Comparison of ENCODE assay signal across 1 cellular context in the genomic region with DNA sequence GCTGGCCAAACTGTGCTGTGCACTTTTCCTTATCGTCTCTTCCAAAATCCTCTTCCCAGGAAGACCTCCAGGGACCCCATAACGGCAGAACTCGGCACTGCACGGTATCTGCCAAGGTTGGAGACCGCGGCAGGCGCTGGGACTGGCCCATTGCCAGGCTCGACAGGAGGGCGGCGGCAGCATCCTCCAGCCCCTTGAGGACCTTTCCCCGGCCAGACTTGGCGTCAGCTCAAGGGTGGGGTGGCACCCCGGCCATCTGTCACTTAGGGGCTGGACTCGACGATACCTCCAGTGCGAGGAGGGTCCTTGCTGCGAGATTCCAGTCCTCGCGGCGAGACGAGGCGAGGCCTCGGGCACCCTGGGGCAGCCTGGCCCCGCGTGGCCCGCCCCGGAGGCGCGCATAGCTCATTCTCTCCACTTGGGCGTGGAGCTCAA.
TF ChIP-seq lines count a peak whose summit lies in the region.

No MANE protein-coding gene starts in this region.

TF ChIP-seq in HepG2, 621 proteins besides CTCF, POLR2A, EP300 and RAD21 (continued from another document):
- TF ChIP-seq, protein P1, sequence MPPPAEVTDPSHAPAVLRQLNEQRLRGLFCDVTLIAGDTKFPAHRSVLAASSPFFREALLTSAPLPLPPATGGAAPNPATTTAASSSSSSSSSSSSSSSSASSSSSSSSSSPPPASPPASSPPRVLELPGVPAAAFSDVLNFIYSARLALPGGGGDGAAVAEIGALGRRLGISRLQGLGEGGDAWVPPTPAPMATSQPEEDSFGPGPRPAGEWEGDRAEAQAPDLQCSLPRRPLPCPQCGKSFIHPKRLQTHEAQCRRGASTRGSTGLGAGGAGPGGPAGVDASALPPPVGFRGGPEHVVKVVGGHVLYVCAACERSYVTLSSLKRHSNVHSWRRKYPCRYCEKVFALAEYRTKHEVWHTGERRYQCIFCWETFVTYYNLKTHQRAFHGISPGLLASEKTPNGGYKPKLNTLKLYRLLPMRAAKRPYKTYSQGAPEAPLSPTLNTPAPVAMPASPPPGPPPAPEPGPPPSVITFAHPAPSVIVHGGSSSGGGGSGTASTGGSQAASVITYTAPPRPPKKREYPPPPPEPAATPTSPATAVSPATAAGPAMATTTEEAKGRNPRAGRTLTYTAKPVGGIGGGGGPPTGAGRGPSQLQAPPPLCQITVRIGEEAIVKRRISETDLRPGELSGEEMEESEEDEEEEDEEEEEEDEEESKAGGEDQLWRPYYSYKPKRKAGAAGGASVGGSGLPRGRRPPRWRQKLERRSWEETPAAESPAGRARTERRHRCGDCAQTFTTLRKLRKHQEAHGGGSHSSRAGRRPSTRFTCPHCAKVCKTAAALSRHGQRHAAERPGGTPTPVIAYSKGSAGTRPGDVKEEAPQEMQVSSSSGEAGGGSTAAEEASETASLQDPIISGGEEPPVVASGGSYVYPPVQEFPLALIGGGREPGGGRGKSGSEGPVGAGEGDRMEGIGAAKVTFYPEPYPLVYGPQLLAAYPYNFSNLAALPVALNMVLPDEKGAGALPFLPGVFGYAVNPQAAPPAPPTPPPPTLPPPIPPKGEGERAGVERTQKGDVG (CRISPR knock-in tag; IDR thresholded peaks at IDR 0.05; ENCODE audit: borderline replicate concordance), result no peak
- TF ChIP-seq TEAD3 (CRISPR knock-in tag; optimal IDR thresholded peaks at IDR 0.05; ENCODE audit: borderline replicate concordance), result no peak
- no peak for TF ChIP-seq ZFAT (CRISPR knock-in tag; conservative IDR thresholded peaks at IDR 0.05)
- no peak for TF ChIP-seq REPIN1 (CRISPR knock-in tag; IDR thresholded peaks at IDR 0.05; ENCODE audit: borderline replicate concordance, low read depth)
- no peak for TF ChIP-seq ISL2 (CRISPR knock-in tag; IDR thresholded peaks at IDR 0.05)
- TF ChIP-seq DNMT1 (CRISPR knock-in tag; IDR thresholded peaks at IDR 0.05), result peak; percentile 41; the same call in 1 of the 2 replicates
- no peak for TF ChIP-seq ZNF773 (CRISPR knock-in tag; IDR thresholded peaks at IDR 0.05; ENCODE audit: borderline replicate concordance)
- no peak for TF ChIP-seq JARID2 (CRISPR knock-in tag; IDR thresholded peaks at IDR 0.05; ENCODE audit: insufficient replicate concordance)
- TF ChIP-seq ZNF674 (CRISPR knock-in tag; IDR thresholded peaks at IDR 0.05; ENCODE audit: low read depth), result no peak
- TF ChIP-seq IRX3 (CRISPR knock-in tag; IDR thresholded peaks at IDR 0.05; ENCODE audit: borderline replicate concordance, low read depth), result peak; percentile 75; the same call in 1 of the 2 replicates
- TF ChIP-seq, protein P2, sequence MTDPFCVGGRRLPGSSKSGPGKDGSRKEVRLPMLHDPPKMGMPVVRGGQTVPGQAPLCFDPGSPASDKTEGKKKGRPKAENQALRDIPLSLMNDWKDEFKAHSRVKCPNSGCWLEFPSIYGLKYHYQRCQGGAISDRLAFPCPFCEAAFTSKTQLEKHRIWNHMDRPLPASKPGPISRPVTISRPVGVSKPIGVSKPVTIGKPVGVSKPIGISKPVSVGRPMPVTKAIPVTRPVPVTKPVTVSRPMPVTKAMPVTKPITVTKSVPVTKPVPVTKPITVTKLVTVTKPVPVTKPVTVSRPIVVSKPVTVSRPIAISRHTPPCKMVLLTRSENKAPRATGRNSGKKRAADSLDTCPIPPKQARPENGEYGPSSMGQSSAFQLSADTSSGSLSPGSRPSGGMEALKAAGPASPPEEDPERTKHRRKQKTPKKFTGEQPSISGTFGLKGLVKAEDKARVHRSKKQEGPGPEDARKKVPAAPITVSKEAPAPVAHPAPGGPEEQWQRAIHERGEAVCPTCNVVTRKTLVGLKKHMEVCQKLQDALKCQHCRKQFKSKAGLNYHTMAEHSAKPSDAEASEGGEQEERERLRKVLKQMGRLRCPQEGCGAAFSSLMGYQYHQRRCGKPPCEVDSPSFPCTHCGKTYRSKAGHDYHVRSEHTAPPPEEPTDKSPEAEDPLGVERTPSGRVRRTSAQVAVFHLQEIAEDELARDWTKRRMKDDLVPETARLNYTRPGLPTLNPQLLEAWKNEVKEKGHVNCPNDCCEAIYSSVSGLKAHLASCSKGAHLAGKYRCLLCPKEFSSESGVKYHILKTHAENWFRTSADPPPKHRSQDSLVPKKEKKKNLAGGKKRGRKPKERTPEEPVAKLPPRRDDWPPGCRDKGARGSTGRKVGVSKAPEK (CRISPR knock-in tag; IDR thresholded peaks at IDR 0.05; ENCODE audit: borderline replicate concordance), result no peak
- TF ChIP-seq, protein P3, sequence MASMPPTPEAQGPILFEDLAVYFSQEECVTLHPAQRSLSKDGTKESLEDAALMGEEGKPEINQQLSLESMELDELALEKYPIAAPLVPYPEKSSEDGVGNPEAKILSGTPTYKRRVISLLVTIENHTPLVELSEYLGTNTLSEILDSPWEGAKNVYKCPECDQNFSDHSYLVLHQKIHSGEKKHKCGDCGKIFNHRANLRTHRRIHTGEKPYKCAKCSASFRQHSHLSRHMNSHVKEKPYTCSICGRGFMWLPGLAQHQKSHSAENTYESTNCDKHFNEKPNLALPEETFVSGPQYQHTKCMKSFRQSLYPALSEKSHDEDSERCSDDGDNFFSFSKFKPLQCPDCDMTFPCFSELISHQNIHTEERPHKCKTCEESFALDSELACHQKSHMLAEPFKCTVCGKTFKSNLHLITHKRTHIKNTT (CRISPR knock-in tag; IDR thresholded peaks at IDR 0.05), result no peak
- TF ChIP-seq, protein P4, sequence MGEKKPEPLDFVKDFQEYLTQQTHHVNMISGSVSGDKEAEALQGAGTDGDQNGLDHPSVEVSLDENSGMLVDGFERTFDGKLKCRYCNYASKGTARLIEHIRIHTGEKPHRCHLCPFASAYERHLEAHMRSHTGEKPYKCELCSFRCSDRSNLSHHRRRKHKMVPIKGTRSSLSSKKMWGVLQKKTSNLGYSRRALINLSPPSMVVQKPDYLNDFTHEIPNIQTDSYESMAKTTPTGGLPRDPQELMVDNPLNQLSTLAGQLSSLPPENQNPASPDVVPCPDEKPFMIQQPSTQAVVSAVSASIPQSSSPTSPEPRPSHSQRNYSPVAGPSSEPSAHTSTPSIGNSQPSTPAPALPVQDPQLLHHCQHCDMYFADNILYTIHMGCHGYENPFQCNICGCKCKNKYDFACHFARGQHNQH (CRISPR knock-in tag; IDR thresholded peaks at IDR 0.05), result no peak
- TF ChIP-seq ZNF235 (CRISPR knock-in tag; IDR thresholded peaks at IDR 0.05; ENCODE audit: borderline replicate concordance), result no peak
- TF ChIP-seq, protein P5, sequence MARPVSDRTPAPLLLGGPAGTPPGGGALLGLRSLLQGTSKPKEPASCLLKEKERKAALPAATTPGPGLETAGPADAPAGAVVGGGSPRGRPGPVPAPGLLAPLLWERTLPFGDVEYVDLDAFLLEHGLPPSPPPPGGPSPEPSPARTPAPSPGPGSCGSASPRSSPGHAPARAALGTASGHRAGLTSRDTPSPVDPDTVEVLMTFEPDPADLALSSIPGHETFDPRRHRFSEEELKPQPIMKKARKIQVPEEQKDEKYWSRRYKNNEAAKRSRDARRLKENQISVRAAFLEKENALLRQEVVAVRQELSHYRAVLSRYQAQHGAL (CRISPR knock-in tag; IDR thresholded peaks at IDR 0.05; ENCODE audit: not compliant biosample characterization), result no peak
- TF ChIP-seq ZNF329 (CRISPR knock-in tag; IDR thresholded peaks at IDR 0.05; ENCODE audit: low read depth), result 0 out of 2 replicates have a peak, but pooled peaks have one; percentile 3
- TF ChIP-seq ZNF629 (CRISPR knock-in tag; conservative IDR thresholded peaks at IDR 0.05), result no peak
- TF ChIP-seq ZNF230 (CRISPR knock-in tag; IDR thresholded peaks at IDR 0.05), result no peak
- no peak for TF ChIP-seq ISX (CRISPR knock-in tag; conservative IDR thresholded peaks at IDR 0.05)
- TF ChIP-seq, protein P6, sequence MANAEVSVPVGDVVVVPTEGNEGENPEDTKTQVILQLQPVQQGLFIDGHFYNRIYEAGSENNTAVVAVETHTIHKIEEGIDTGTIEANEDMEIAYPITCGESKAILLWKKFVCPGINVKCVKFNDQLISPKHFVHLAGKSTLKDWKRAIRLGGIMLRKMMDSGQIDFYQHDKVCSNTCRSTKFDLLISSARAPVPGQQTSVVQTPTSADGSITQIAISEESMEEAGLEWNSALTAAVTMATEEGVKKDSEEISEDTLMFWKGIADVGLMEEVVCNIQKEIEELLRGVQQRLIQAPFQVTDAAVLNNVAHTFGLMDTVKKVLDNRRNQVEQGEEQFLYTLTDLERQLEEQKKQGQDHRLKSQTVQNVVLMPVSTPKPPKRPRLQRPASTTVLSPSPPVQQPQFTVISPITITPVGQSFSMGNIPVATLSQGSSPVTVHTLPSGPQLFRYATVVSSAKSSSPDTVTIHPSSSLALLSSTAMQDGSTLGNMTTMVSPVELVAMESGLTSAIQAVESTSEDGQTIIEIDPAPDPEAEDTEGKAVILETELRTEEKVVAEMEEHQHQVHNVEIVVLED (CRISPR knock-in tag; IDR thresholded peaks at IDR 0.05; ENCODE audit: borderline replicate concordance), result no peak
- TF ChIP-seq, protein P7, sequence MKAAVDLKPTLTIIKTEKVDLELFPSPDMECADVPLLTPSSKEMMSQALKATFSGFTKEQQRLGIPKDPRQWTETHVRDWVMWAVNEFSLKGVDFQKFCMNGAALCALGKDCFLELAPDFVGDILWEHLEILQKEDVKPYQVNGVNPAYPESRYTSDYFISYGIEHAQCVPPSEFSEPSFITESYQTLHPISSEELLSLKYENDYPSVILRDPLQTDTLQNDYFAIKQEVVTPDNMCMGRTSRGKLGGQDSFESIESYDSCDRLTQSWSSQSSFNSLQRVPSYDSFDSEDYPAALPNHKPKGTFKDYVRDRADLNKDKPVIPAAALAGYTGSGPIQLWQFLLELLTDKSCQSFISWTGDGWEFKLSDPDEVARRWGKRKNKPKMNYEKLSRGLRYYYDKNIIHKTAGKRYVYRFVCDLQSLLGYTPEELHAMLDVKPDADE (CRISPR knock-in tag; IDR thresholded peaks at IDR 0.05), result no peak
- no peak for TF ChIP-seq SRSF9 (IDR thresholded peaks at IDR 0.05; ENCODE audit: borderline replicate concordance, insufficient read depth, low read depth, low read length, poor library complexity, severe bottlenecking)
- TF ChIP-seq, protein P8, sequence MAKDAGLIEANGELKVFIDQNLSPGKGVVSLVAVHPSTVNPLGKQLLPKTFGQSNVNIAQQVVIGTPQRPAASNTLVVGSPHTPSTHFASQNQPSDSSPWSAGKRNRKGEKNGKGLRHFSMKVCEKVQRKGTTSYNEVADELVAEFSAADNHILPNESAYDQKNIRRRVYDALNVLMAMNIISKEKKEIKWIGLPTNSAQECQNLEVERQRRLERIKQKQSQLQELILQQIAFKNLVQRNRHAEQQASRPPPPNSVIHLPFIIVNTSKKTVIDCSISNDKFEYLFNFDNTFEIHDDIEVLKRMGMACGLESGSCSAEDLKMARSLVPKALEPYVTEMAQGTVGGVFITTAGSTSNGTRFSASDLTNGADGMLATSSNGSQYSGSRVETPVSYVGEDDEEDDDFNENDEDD (CRISPR knock-in tag; IDR thresholded peaks at IDR 0.05; ENCODE audit: borderline replicate concordance), result no peak
- TF ChIP-seq KLF6 (CRISPR knock-in tag; IDR thresholded peaks at IDR 0.05), result no peak
- no peak for TF ChIP-seq MIXL1 (CRISPR knock-in tag; IDR thresholded peaks at IDR 0.05)
- TF ChIP-seq RFX3 (CRISPR knock-in tag; IDR thresholded peaks at IDR 0.05), result no peak
- TF ChIP-seq, protein P9, sequence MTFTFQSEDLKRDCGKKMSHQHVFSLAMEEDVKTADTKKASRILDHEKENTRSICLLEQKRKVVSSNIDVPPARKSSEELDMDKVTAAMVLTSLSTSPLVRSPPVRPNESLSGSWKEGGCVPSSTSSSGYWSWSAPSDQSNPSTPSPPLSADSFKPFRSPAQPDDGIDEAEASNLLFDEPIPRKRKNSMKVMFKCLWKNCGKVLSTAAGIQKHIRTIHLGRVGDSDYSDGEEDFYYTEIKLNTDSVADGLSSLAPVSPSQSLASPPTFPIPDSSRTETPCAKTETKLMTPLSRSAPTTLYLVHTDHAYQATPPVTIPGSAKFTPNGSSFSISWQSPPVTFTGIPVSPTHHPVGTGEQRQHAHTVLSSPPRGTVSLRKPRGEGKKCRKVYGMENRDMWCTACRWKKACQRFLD (CRISPR knock-in tag; IDR thresholded peaks at IDR 0.05; ENCODE audit: borderline replicate concordance), result no peak
- no peak for TF ChIP-seq ZNF720 (CRISPR knock-in tag; IDR thresholded peaks at IDR 0.05)
- TF ChIP-seq ZNF274 (CRISPR knock-in tag; IDR thresholded peaks at IDR 0.05), result no peak
- TF ChIP-seq RFX5 (IDR thresholded peaks at IDR 0.05; ENCODE audit: low read depth, low read length), result no peak
- TF ChIP-seq ZNF253 (CRISPR knock-in tag; IDR thresholded peaks at IDR 0.05; ENCODE audit: borderline replicate concordance), result no peak; the same call in 1 of the 2 replicates
- TF ChIP-seq AGO1 (IDR thresholded peaks at IDR 0.05; ENCODE audit: low read depth, low read length, poor library complexity, severe bottlenecking), result no peak
- no peak for TF ChIP-seq HOXA7 (CRISPR knock-in tag; IDR thresholded peaks at IDR 0.05)
- TF ChIP-seq MLLT10 (CRISPR knock-in tag; IDR thresholded peaks at IDR 0.05), result no peak
- TF ChIP-seq FLYWCH1 (CRISPR knock-in tag; IDR thresholded peaks at IDR 0.05), result no peak
- no peak for TF ChIP-seq ZNF431 (CRISPR knock-in tag; IDR thresholded peaks at IDR 0.05; ENCODE audit: borderline replicate concordance, low read depth)
- no peak for TF ChIP-seq CHD2 (IDR thresholded peaks at IDR 0.05; ENCODE audit: low read depth, low read length)
- TF ChIP-seq, protein P10, sequence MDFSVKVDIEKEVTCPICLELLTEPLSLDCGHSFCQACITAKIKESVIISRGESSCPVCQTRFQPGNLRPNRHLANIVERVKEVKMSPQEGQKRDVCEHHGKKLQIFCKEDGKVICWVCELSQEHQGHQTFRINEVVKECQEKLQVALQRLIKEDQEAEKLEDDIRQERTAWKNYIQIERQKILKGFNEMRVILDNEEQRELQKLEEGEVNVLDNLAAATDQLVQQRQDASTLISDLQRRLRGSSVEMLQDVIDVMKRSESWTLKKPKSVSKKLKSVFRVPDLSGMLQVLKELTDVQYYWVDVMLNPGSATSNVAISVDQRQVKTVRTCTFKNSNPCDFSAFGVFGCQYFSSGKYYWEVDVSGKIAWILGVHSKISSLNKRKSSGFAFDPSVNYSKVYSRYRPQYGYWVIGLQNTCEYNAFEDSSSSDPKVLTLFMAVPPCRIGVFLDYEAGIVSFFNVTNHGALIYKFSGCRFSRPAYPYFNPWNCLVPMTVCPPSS (IDR thresholded peaks at IDR 0.05), result no peak
